In genomic region chr21:37862536-37862935, GRCh38 we compare ENCODE assay signal across 8 cellular contexts. TPM values are rescaled to one million over a fixed set of nuclear protein-coding genes. Genes with fewer than 3 reads are reported as not detected.
DNase-seq lines count a peak whose midpoint lies in the region; ATAC-seq, FAIRE-seq and TF ChIP-seq lines count a peak whose summit lies in the region.

No MANE protein-coding gene starts in this region.

- TF ChIP-seq POLR2A in GM12892 (IDR thresholded peaks at IDR 0.05; ENCODE audit: low read depth, low read length), result no peak

- no peak for FAIRE-seq in GM12892 (lab: Jason Lieb, UNC)

- no peaks in the 10 kb centered on the region for H3K4me1 ChIP-seq in PC-9 (replicated peaks; ENCODE audit: insufficient read depth)

- DNase-seq in GM12892 (ENCODE audit: insufficient read length) (peak; percentile 23), kidney tubule cell (ENCODE audit: low spot score) (peak; percentile 56), PC-9 (no peak)
- peak; percentile 22 for DNase-seq in Jurkat, Clone E6-1 (ENCODE audit: low read depth, low spot score)
- DNase-seq in stimulated activated CD4-positive, alpha-beta T cell treated with anti-CD3 and anti-CD28 coated beads, Interleukin-2, amount 100 ng/mL, for 48 hours, result no peak

- CTCF ChIA-PET in PC-9 (lab: Charles Lee), result no interaction called here

- H3F3A ChIP-seq in PC-9 (ENCODE audit: insufficient read depth, low read depth), result no peaks in the 10 kb centered on the region

- H3K4me2 ChIP-seq in PC-9, result no peak overlapping the region

- H3K36me3 ChIP-seq in PC-9 (ENCODE audit: low read depth), result no peaks in the 10 kb centered on the region

- H3K79me2 ChIP-seq in PC-9 (ENCODE audit: low read depth), result no peaks in the 10 kb centered on the region

- no peak overlapping the region for H2AFZ ChIP-seq in PC-9

- intact Hi-C loops in PC-9 (cut with micrococcal nuclease; ENCODE audit: unreplicated experiment), result no loop called here

- 0 out of 2 replicates have a peak, but pooled peaks cover under 1% of the 10 kb centered on the region for H3K27me3 ChIP-seq in PC-9 (ENCODE audit: insufficient read depth, low read depth)

- H3K9me2 ChIP-seq in PC-9 (ENCODE audit: insufficient read depth), result no peaks in the 10 kb centered on the region

- no peaks in the 10 kb centered on the region for H4K20me1 ChIP-seq in PC-9 (ENCODE audit: insufficient read depth)

- no TSS peak for BruUV-seq in PC-9 (replicated peaks; lab: Mats Ljungman, UMichigan)

- H3K27ac ChIP-seq in PC-9, result no peak overlapping the region

- H3K9me3 ChIP-seq in PC-9 (ENCODE audit: insufficient read depth, low read depth), result no peaks in the 10 kb centered on the region

- POLR2A ChIA-PET in PC-9 (lab: Charles Lee; ENCODE audit: unreplicated experiment), result no interaction called here

- no peak overlapping the region for H3K4me3 ChIP-seq in Jurkat, Clone E6-1 (ENCODE audit: low read length)
- H3K4me3 ChIP-seq in PC-9, result no peak overlapping the region

- ATAC-seq in SK-N-SH treated with all-trans-retinoic acid at 6 μM for 48 hours, result peak; percentile 79
- ATAC-seq in GM21576 (IDR thresholded peaks at IDR 0.05; ENCODE audit: unreplicated experiment), result no peak
- no peak for ATAC-seq in GM21390 (IDR thresholded peaks at IDR 0.05; ENCODE audit: unreplicated experiment)

- no peak for TF ChIP-seq CTCF in PC-9 (conservative IDR thresholded peaks at IDR 0.05)

TF ChIP-seq in SK-N-SH treated with all-trans-retinoic acid at 6 μM for 48 hours, 23 proteins besides CTCF, POLR2A, EP300 and RAD21:
- TF ChIP-seq POU6F1 (CRISPR knock-in tag; IDR thresholded peaks at IDR 0.05; ENCODE audit: borderline replicate concordance, low read depth) (no peak), ZFP3 (CRISPR knock-in tag; IDR thresholded peaks at IDR 0.05) (no peak), PATZ1 (CRISPR knock-in tag; IDR thresholded peaks at IDR 0.05; ENCODE audit: borderline replicate concordance) (no peak), GLIS3 (CRISPR knock-in tag; IDR thresholded peaks at IDR 0.05) (no peak), ZFP30 (CRISPR knock-in tag; IDR thresholded peaks at IDR 0.05) (no peak), PPARA (CRISPR knock-in tag; IDR thresholded peaks at IDR 0.05; ENCODE audit: borderline replicate concordance) (no peak), ESRRG (CRISPR knock-in tag; IDR thresholded peaks at IDR 0.05) (no peak), ISL1 (CRISPR knock-in tag; IDR thresholded peaks at IDR 0.05) (no peak), ZNF8 (CRISPR knock-in tag; IDR thresholded peaks at IDR 0.05) (no peak), ZC3H10 (CRISPR knock-in tag; IDR thresholded peaks at IDR 0.05) (no peak)

RNA-seq across cellular contexts. Expression of gene KCNJ6, which starts 53.7 kb away (rescaled TPM):
- not detected for polyA plus RNA-seq in GM12892 (2012; ENCODE audit: missing spikeins)
- not detected for polyA plus RNA-seq in Jurkat, Clone E6-1 (2012; ENCODE audit: insufficient read depth, insufficient read length)
- not detected in 2 replicates for total RNA-seq in PC-9 (2021)

Comparison
In these comparisons a context has a peak if more than half of its experiments do, and no peak if none do; other contexts are left out.
1. DNase-seq: peak in GM12892 (single experiment), Jurkat, Clone E6-1 (single experiment) and kidney tubule cell (single experiment); none in stimulated activated CD4-positive, alpha-beta T cell treated with anti-CD3 and anti-CD28 coated beads, Interleukin-2, amount 100 ng/mL, for 48 hours (0 of 2) and PC-9 (0 of 2).